In genomic region chr7:12638851-12639467, GRCh38 we compare ENCODE assay signal across 9 cellular contexts. TPM values are rescaled to one million over a fixed set of nuclear protein-coding genes. Genes with fewer than 3 reads are reported as not detected.
DNase-seq lines count a peak whose midpoint lies in the region; ATAC-seq, FAIRE-seq and TF ChIP-seq lines count a peak whose summit lies in the region.
"Had no signal": no experiment of that assay in that cellular context is flagged by ENCODE, and none has a peak within 500 bp of the region (broad histone marks: within the 10 kb centered on the region; RNA-seq: fewer than 3 reads in every experiment).

No MANE protein-coding gene starts in this region.

- H3K27ac ChIP-seq in sigmoid colon: no peak overlapping the region
- H3K27ac ChIP-seq: SJCRH30 had no signal

- DNase-seq in D721Med (ENCODE audit: insufficient read length, low spot score): no peak
- peak; percentile 50 for DNase-seq in fibroblast of villous mesenchyme (ENCODE audit: low read depth)
- no peak for DNase-seq in sigmoid colon
- no peak for DNase-seq in cerebellar nuclear complex (lab: John Stamatoyannopoulos, UW)

- H3K4me3 ChIP-seq in fibroblast of villous mesenchyme (ENCODE audit: low read depth, low read length): no peak overlapping the region
- no peak overlapping the region for H3K4me3 ChIP-seq in sigmoid colon
- H3K4me3 ChIP-seq: SJCRH30 had no signal

- no peaks in the 10 kb centered on the region for H3K36me3 ChIP-seq in sigmoid colon
- H3K36me3 ChIP-seq: SJCRH30 had no signal

- H3K4me1 ChIP-seq in sigmoid colon: peaks cover 0 to 29% (median 8%) of the 10 kb centered on the region in 4 donors
- H3K4me1 ChIP-seq: SJCRH30 had no signal

- TF ChIP-seq POLR2A in sigmoid colon (IDR thresholded peaks at IDR 0.05): no peak

- FAIRE-seq in D721Med (lab: Jason Lieb, UNC): peak; percentile 85

- H3K9me3 ChIP-seq in sigmoid colon: no peaks in the 10 kb centered on the region
- H3K9me3 ChIP-seq: SJCRH30 had no signal

- intact Hi-C loops in sigmoid colon (cut with DNase I): loop anchor here (1.0 to 10.0 kb wide), 3 partner anchors 47 to 624 kb away; no protein-coding TSS in a partner anchor

- WGBS in sigmoid colon, 2 donors: 13 to 18% methylated on average over 6 of the region's 6 CpGs

- TF ChIP-seq EP300 in sigmoid colon (IDR thresholded peaks at IDR 0.05): no peak

- H3K27me3 ChIP-seq in sigmoid colon: no peaks in the 10 kb centered on the region
- H3K27me3 ChIP-seq: SJCRH30 had no signal

- ATAC-seq in GM19372 (IDR thresholded peaks at IDR 0.05; ENCODE audit: low read depth, unreplicated experiment): peak; percentile 44
- ATAC-seq in SK-N-SH treated with all-trans-retinoic acid at 6 μM for 48 hours: peak; percentile 62
- ATAC-seq in HG03045 (IDR thresholded peaks at IDR 0.05; ENCODE audit: unreplicated experiment): no peak

- TF ChIP-seq CTCF in D721Med (IDR thresholded peaks at IDR 0.05; ENCODE audit: insufficient read depth, missing control alignments) (peak; percentile 64), LNCAP (IDR thresholded peaks at IDR 0.05) (peak; percentile 65), fibroblast of villous mesenchyme (IDR thresholded peaks at IDR 0.05; ENCODE audit: insufficient read depth, low read depth, low read length) (peak; percentile 50), sigmoid colon (IDR thresholded peaks at IDR 0.05) (peak in 3 of 4 experiments; percentile 30 to 62 (median 37))

TF ChIP-seq in SK-N-SH treated with all-trans-retinoic acid at 6 μM for 48 hours, 23 proteins besides CTCF, POLR2A, EP300 and RAD21:
- TF ChIP-seq PATZ1 (CRISPR knock-in tag; IDR thresholded peaks at IDR 0.05; ENCODE audit: borderline replicate concordance) (no peak), TCF4 (CRISPR knock-in tag; IDR thresholded peaks at IDR 0.05; ENCODE audit: borderline replicate concordance) (no peak), ZC3H10 (CRISPR knock-in tag; IDR thresholded peaks at IDR 0.05) (no peak), PPARA (CRISPR knock-in tag; IDR thresholded peaks at IDR 0.05; ENCODE audit: borderline replicate concordance) (no peak), OSR1 (CRISPR knock-in tag; IDR thresholded peaks at IDR 0.05) (no peak), POU6F1 (CRISPR knock-in tag; IDR thresholded peaks at IDR 0.05; ENCODE audit: borderline replicate concordance, low read depth) (no peak), ZFP3 (CRISPR knock-in tag; IDR thresholded peaks at IDR 0.05) (no peak), RARB (CRISPR knock-in tag; IDR thresholded peaks at IDR 0.05) (no peak), BACH2 (CRISPR knock-in tag; IDR thresholded peaks at IDR 0.05; ENCODE audit: borderline replicate concordance) (no peak), TOX (CRISPR knock-in tag; IDR thresholded peaks at IDR 0.05; ENCODE audit: borderline replicate concordance) (no peak), TSHZ2 (CRISPR knock-in tag; IDR thresholded peaks at IDR 0.05) (no peak), CSDC2 (CRISPR knock-in tag; IDR thresholded peaks at IDR 0.05) (no peak), ARNTL (CRISPR knock-in tag; IDR thresholded peaks at IDR 0.05; ENCODE audit: borderline replicate concordance, low read depth) (no peak), SNAI2 (CRISPR knock-in tag; IDR thresholded peaks at IDR 0.05) (no peak), CREB5 (CRISPR knock-in tag; IDR thresholded peaks at IDR 0.05; ENCODE audit: low read depth) (no peak)

RNA-seq across cellular contexts. Expression of gene ARL4A, which starts 48.5 kb away (rescaled TPM):
- total RNA-seq in fibroblast of villous mesenchyme (17.7 and 24.6 TPM in 2 replicates), sigmoid colon (10 to 100 TPM; 33.2 to 42.8 (median 35.7) TPM)
- polyA plus RNA-seq in sigmoid colon: 100 to 1,000 TPM in 1 of 3 donors, 10 to 100 TPM in 2; 60.7 to 124 (median 98.5) TPM
